Comparison of ENCODE assay signal across 1 cellular context in the genomic region with DNA sequence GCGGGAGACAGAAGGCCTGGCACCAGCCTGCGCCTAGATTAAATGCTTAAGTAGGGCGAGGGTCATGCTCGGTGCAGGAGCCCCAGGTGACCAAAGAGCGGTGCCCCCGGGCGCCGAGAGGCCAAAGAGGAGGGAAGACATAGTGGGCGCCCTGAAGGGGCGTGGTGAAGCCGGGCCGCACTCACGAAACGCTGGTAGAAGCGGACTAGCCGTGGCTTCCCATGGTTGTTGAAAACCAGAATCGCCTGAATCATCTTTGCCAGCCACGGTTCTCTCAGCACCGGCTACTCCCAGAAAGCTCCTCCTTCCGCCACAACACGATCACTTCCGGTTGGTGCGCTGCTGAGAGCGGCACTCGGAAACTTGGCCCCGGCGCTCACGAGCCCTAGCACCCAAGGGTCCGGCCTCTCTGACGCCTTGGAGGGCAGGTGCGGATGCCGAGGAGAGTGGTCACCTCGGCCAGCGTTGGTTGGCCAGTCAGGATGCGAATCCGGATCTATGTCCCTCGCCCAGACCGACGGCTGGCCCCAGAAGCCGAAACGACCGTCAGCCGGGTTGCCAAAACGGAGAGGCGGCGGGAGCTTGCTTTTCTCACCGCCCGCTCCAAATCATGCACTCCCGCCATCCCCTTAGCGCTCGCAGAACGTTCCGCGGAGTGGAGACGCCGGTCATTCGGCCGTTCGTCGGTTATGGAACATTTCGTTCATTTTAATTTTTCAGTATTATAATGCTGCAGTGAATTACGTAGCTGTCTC.
TF ChIP-seq lines count a peak whose summit lies in the region.

Gene AP3S2, minus strand, starts transcription at position 299 of the 755 bp plus-strand sequence. Its CDS starts 45 bp downstream, at position 254.

TF ChIP-seq in HepG2, 621 proteins besides CTCF, POLR2A, EP300 and RAD21 (continued from another document and continues in another):
- TF ChIP-seq ZNF800 (CRISPR knock-in tag; IDR thresholded peaks at IDR 0.05) = peak; percentile 91
- TF ChIP-seq PHF8 (CRISPR knock-in tag; IDR thresholded peaks at IDR 0.05) = peak; percentile 83
- TF ChIP-seq YEATS4 (CRISPR knock-in tag; IDR thresholded peaks at IDR 0.05; ENCODE audit: borderline replicate concordance) = peak; percentile 100
- TF ChIP-seq FIP1L1 (IDR thresholded peaks at IDR 0.05; ENCODE audit: borderline replicate concordance, insufficient read depth, low read depth, low read length) = no peak
- TF ChIP-seq ZNF720 (CRISPR knock-in tag; IDR thresholded peaks at IDR 0.05) = peak; percentile 69; the same call in 1 of the 2 replicates
- no peak; the same call in 1 of the 2 replicates for TF ChIP-seq HIVEP1 (CRISPR knock-in tag; IDR thresholded peaks at IDR 0.05)
- peak; percentile 64; the same call in 1 of the 2 replicates for TF ChIP-seq ZNF30 (CRISPR knock-in tag; IDR thresholded peaks at IDR 0.05)
- 0 out of 2 replicates have a peak, but pooled peaks have one; percentile 65 for TF ChIP-seq ZNF34 (CRISPR knock-in tag; IDR thresholded peaks at IDR 0.05; ENCODE audit: borderline replicate concordance)
- TF ChIP-seq, protein P1, sequence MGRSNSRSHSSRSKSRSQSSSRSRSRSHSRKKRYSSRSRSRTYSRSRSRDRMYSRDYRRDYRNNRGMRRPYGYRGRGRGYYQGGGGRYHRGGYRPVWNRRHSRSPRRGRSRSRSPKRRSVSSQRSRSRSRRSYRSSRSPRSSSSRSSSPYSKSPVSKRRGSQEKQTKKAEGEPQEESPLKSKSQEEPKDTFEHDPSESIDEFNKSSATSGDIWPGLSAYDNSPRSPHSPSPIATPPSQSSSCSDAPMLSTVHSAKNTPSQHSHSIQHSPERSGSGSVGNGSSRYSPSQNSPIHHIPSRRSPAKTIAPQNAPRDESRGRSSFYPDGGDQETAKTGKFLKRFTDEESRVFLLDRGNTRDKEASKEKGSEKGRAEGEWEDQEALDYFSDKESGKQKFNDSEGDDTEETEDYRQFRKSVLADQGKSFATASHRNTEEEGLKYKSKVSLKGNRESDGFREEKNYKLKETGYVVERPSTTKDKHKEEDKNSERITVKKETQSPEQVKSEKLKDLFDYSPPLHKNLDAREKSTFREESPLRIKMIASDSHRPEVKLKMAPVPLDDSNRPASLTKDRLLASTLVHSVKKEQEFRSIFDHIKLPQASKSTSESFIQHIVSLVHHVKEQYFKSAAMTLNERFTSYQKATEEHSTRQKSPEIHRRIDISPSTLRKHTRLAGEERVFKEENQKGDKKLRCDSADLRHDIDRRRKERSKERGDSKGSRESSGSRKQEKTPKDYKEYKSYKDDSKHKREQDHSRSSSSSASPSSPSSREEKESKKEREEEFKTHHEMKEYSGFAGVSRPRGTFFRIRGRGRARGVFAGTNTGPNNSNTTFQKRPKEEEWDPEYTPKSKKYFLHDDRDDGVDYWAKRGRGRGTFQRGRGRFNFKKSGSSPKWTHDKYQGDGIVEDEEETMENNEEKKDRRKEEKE (IDR thresholded peaks at IDR 0.05) = no peak
- TF ChIP-seq ZNF263 (CRISPR knock-in tag; IDR thresholded peaks at IDR 0.05) = no peak; the same call in 1 of the 2 replicates
- TF ChIP-seq, protein P2, sequence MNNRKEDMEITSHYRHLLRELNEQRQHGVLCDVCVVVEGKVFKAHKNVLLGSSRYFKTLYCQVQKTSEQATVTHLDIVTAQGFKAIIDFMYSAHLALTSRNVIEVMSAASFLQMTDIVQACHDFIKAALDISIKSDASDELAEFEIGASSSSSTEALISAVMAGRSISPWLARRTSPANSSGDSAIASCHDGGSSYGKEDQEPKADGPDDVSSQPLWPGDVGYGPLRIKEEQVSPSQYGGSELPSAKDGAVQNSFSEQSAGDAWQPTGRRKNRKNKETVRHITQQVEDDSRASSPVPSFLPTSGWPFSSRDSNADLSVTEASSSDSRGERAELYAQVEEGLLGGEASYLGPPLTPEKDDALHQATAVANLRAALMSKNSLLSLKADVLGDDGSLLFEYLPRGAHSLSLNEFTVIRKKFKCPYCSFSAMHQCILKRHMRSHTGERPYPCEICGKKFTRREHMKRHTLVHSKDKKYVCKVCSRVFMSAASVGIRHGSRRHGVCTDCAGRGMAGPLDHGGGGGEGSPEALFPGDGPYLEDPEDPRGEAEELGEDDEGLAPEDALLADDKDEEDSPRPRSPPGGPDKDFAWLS (CRISPR knock-in tag; IDR thresholded peaks at IDR 0.05; ENCODE audit: borderline replicate concordance) = no peak
- peak; percentile 86; the same call in 1 of the 2 replicates for TF ChIP-seq SMYD3 (CRISPR knock-in tag; IDR thresholded peaks at IDR 0.05)
- no peak for TF ChIP-seq ZMAT5 (CRISPR knock-in tag; IDR thresholded peaks at IDR 0.05; ENCODE audit: borderline replicate concordance, low read depth)
- peak; percentile 71; the same call in 1 of the 2 replicates for TF ChIP-seq ZBTB1 (CRISPR knock-in tag; IDR thresholded peaks at IDR 0.05; ENCODE audit: borderline replicate concordance)
- TF ChIP-seq FUBP1 (CRISPR knock-in tag; IDR thresholded peaks at IDR 0.05; ENCODE audit: borderline replicate concordance) = no peak
- TF ChIP-seq, protein P3, sequence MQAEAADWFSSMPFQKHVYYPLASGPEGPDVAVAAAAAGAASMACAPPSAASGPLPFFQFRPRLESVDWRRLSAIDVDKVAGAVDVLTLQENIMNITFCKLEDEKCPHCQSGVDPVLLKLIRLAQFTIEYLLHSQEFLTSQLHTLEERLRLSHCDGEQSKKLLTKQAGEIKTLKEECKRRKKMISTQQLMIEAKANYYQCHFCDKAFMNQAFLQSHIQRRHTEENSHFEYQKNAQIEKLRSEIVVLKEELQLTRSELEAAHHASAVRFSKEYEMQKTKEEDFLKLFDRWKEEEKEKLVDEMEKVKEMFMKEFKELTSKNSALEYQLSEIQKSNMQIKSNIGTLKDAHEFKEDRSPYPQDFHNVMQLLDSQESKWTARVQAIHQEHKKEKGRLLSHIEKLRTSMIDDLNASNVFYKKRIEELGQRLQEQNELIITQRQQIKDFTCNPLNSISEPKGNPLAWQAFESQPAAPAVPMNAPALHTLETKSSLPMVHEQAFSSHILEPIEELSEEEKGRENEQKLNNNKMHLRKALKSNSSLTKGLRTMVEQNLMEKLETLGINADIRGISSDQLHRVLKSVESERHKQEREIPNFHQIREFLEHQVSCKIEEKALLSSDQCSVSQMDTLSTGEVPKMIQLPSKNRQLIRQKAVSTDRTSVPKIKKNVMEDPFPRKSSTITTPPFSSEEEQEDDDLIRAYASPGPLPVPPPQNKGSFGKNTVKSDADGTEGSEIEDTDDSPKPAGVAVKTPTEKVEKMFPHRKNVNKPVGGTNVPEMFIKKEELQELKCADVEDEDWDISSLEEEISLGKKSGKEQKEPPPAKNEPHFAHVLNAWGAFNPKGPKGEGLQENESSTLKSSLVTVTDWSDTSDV (CRISPR knock-in tag; IDR thresholded peaks at IDR 0.05) = no peak
- TF ChIP-seq PHB2 (IDR thresholded peaks at IDR 0.05; ENCODE audit: partially characterized antibody) = no peak
- TF ChIP-seq ZNF766 (CRISPR knock-in tag; IDR thresholded peaks at IDR 0.05; ENCODE audit: borderline replicate concordance) = peak; percentile 91; the same call in 1 of the 2 replicates
- TF ChIP-seq RFX3 (CRISPR knock-in tag; IDR thresholded peaks at IDR 0.05) = no peak
- TF ChIP-seq SETDB1 (CRISPR knock-in tag; IDR thresholded peaks at IDR 0.05; ENCODE audit: borderline replicate concordance) = no peak
- TF ChIP-seq, protein P4, sequence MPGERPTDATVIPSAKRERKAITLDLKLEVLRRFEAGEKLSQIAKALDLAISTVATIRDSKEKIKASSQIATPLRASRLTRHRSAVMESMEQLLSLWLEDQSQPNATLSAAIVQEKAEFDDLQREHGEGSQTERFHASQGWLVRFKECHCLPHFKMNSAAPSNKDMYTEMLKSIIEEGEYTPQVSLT (CRISPR knock-in tag; IDR thresholded peaks at IDR 0.05; ENCODE audit: borderline replicate concordance, low read depth) = peak; percentile 76; the same call in 1 of the 2 replicates
- TF ChIP-seq RERE (CRISPR knock-in tag; IDR thresholded peaks at IDR 0.05; ENCODE audit: low read depth) = peak; percentile 74
- no peak; the same call in 1 of the 2 replicates for TF ChIP-seq GPN1 (CRISPR knock-in tag; IDR thresholded peaks at IDR 0.05; ENCODE audit: borderline replicate concordance)
- peak; percentile 43; the same call in 1 of the 2 replicates for TF ChIP-seq CC2D1A (CRISPR knock-in tag; IDR thresholded peaks at IDR 0.05)
- peak; percentile 79 for TF ChIP-seq YY1 (IDR thresholded peaks at IDR 0.05; ENCODE audit: insufficient read depth, insufficient replicate concordance, low read depth, low read length)
- no peak for TF ChIP-seq JUNB (CRISPR knock-in tag; IDR thresholded peaks at IDR 0.05; ENCODE audit: borderline replicate concordance)
- TF ChIP-seq, protein P5, sequence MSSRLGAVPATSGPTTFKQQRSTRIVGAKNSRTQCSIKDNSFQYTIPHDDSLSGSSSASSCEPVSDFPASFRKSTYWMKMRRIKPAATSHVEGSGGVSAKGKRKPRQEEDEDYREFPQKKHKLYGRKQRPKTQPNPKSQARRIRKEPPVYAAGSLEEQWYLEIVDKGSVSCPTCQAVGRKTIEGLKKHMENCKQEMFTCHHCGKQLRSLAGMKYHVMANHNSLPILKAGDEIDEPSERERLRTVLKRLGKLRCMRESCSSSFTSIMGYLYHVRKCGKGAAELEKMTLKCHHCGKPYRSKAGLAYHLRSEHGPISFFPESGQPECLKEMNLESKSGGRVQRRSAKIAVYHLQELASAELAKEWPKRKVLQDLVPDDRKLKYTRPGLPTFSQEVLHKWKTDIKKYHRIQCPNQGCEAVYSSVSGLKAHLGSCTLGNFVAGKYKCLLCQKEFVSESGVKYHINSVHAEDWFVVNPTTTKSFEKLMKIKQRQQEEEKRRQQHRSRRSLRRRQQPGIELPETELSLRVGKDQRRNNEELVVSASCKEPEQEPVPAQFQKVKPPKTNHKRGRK (CRISPR knock-in tag; IDR thresholded peaks at IDR 0.05) = peak; percentile 77; the same call in 1 of the 2 replicates
- TF ChIP-seq ZNF749 (CRISPR knock-in tag; IDR thresholded peaks at IDR 0.05; ENCODE audit: borderline replicate concordance) = peak; percentile 66; the same call in 1 of the 2 replicates
- TF ChIP-seq, protein P6, sequence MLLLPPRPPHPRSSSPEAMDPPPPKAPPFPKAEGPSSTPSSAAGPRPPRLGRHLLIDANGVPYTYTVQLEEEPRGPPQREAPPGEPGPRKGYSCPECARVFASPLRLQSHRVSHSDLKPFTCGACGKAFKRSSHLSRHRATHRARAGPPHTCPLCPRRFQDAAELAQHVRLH (CRISPR knock-in tag; IDR thresholded peaks at IDR 0.05; ENCODE audit: borderline replicate concordance, low read depth) = peak; percentile 97
- TF ChIP-seq ZNF75D (CRISPR knock-in tag; IDR thresholded peaks at IDR 0.05; ENCODE audit: borderline replicate concordance) = no peak; the same call in 1 of the 2 replicates
- peak; percentile 66 for TF ChIP-seq ZSCAN25 (CRISPR knock-in tag; IDR thresholded peaks at IDR 0.05)
